15 cellular contexts compared by ENCODE assay signal in genomic region chr19:56109216-56109615, GRCh38. TPM values are rescaled to one million over a fixed set of nuclear protein-coding genes. Genes with fewer than 3 reads are reported as not detected.
DNase-seq lines count a peak whose midpoint lies in the region; ATAC-seq and TF ChIP-seq lines count a peak whose summit lies in the region.
"Had no signal": no experiment of that assay in that cellular context is flagged by ENCODE, and none has a peak within 500 bp of the region (broad histone marks: within the 10 kb centered on the region; RNA-seq: fewer than 3 reads in every experiment).

No MANE protein-coding gene starts in this region.

- H3K4me1 ChIP-seq in DOHH2 (ENCODE audit: control insufficient read depth, low read length) (peaks cover 65% of the 10 kb centered on the region), Panc1 (ENCODE audit: control insufficient read depth, insufficient read depth, low read length) (peaks cover 95% of the 10 kb centered on the region)
- H3K4me1 ChIP-seq: HAP-1 had no signal

- peaks cover 9% of the 10 kb centered on the region for H3K36me3 Mint-ChIP-seq in effector memory CD8-positive, alpha-beta T cell (ENCODE audit: insufficient read depth)

- H3K27me3 ChIP-seq in DOHH2 (ENCODE audit: control insufficient read depth, low read length) (no peaks in the 10 kb centered on the region), Panc1 (ENCODE audit: control insufficient read depth, insufficient read depth, low read length) (no peaks in the 10 kb centered on the region)

- H3K4me2 ChIP-seq in DOHH2 (ENCODE audit: low read length): peak overlapping the region; percentile 30; the same call in 1 of the 2 replicates

- TF ChIP-seq CTCF in DOHH2 (IDR thresholded peaks at IDR 0.05; ENCODE audit: low read depth, low read length, poor library complexity, severe bottlenecking): no peak
- no peak for TF ChIP-seq CTCF in Panc1 (IDR thresholded peaks at IDR 0.05)
- TF ChIP-seq CTCF in fibroblast of pulmonary artery (IDR thresholded peaks at IDR 0.05; ENCODE audit: low read length, missing control alignments): no peak

- peaks cover 7% of the 10 kb centered on the region for H3F3A ChIP-seq in DOHH2 (ENCODE audit: control insufficient read depth, insufficient read depth)

- no peaks in the 10 kb centered on the region for H3K9me3 Mint-ChIP-seq in effector memory CD8-positive, alpha-beta T cell
- H3K9me3 Mint-ChIP-seq: CD14-positive monocyte had no signal

- no peak overlapping the region for H3K27ac ChIP-seq in DOHH2 (ENCODE audit: low read depth, low read length)
- H3K27ac ChIP-seq in Panc1 (ENCODE audit: low read length): peak overlapping the region; percentile 87
- H3K27ac ChIP-seq: parathyroid adenoma had no signal

- ATAC-seq in Panc1 (no peak), GM18498 (IDR thresholded peaks at IDR 0.05; ENCODE audit: unreplicated experiment) (no peak), GM18861 (IDR thresholded peaks at IDR 0.05; ENCODE audit: unreplicated experiment) (no peak)
- ATAC-seq in effector memory CD8-positive, alpha-beta T cell (replicated peaks): no peak

- H3K4me3 ChIP-seq in DOHH2 (ENCODE audit: low read length) (no peak overlapping the region), Panc1 (ENCODE audit: low read depth in 2 of 2, low read length in 2 of 2) (no peak overlapping the region), fibroblast of pulmonary artery (replicated peaks; ENCODE audit: low read depth, low read length) (peak overlapping the region; percentile 21), skeletal muscle cell (ENCODE audit: low read depth, low read length) (no peak overlapping the region)
- H3K4me3 ChIP-seq: HAP-1 had no signal

- no peaks in the 10 kb centered on the region for H3K9me3 ChIP-seq in DOHH2 (ENCODE audit: control insufficient read depth, insufficient read depth, low read length)
- no peaks in the 10 kb centered on the region for H3K9me3 ChIP-seq in Panc1 (ENCODE audit: control insufficient read depth, insufficient read depth, low read depth, low read length)
- H3K9me3 ChIP-seq: HAP-1 had no signal

- in situ Hi-C loops in Panc1 (cut with HindIII; ENCODE audit: low pct_unique_long_range_greater_than_20kb, low sequenced_read_pairs): no loop called here

- peaks cover 44 to 45% of the 10 kb centered on the region in 2 donors for H3K4me1 Mint-ChIP-seq in effector memory CD8-positive, alpha-beta T cell (ENCODE audit: low read depth in 2 of 2)

- BruUV-seq in Panc1 (replicated peaks; lab: Mats Ljungman, UMichigan): no TSS peak

- H4K20me1 ChIP-seq in DOHH2 (ENCODE audit: control insufficient read depth, insufficient read depth, low read depth, low read length): peaks cover 25% of the 10 kb centered on the region; the same call in 1 of the 2 replicates

- DNase-seq in Panc1 (ENCODE audit: low read depth, low spot score) (no peak), fibroblast of pulmonary artery (ENCODE audit: low read depth) (peak; percentile 34), skeletal muscle cell (ENCODE audit: low read depth) (peak; percentile 21), NCI-H69 (lab: John Stamatoyannopoulos, UW) (no peak)
- no peak for DNase-seq in effector memory CD8-positive, alpha-beta T cell
- DNase-seq: KBM-7, kidney, NCI-H1930, T1000 had no signal

- no peaks in the 10 kb centered on the region for H3K9me2 ChIP-seq in DOHH2 (replicated peaks; ENCODE audit: control insufficient read depth, low read length)

- H3K4me3 Mint-ChIP-seq in effector memory CD8-positive, alpha-beta T cell: no peak overlapping the region

- H3K27me3 Mint-ChIP-seq in effector memory CD8-positive, alpha-beta T cell: no peaks in the 10 kb centered on the region

- H3K27ac Mint-ChIP-seq in effector memory CD8-positive, alpha-beta T cell: peak overlapping the region in 1 of 2 donors; percentile 81

- peaks cover 100% of the 10 kb centered on the region for H3K79me2 ChIP-seq in DOHH2 (ENCODE audit: control insufficient read depth, low read length)

- H3K36me3 ChIP-seq in DOHH2 (ENCODE audit: control insufficient read depth, low read length) (peaks cover 9% of the 10 kb centered on the region; the same call in 1 of the 2 replicates), Panc1 (ENCODE audit: control insufficient read depth, insufficient read depth, low read length) (no peaks in the 10 kb centered on the region)

- POLR2A ChIA-PET in Panc1 (lab: Charles Lee): no interaction called here

- CTCF ChIA-PET in Panc1 (lab: Charles Lee): interaction anchor here (0.5 kb wide), 1 partner anchor 95 kb away, joined by 3 read pairs; no protein-coding TSS in a partner anchor

- intact Hi-C loops in Panc1 (cut with micrococcal nuclease; ENCODE audit: unreplicated experiment): no loop called here

RNA-seq across cellular contexts. Expression of gene ZNF787, which starts 11.9 kb away (rescaled TPM):
- 132 TPM for total RNA-seq in Panc1 (2021; ENCODE audit: unreplicated experiment)
- polyA plus RNA-seq in Panc1 (2012; ENCODE audit: insufficient read length): 200 TPM

RNA-seq across cellular contexts. Expression of gene ZNF444, which starts 31.9 kb away (rescaled TPM):
- total RNA-seq in Panc1 (2021; ENCODE audit: unreplicated experiment): 81.5 TPM
- 95.0 TPM for polyA plus RNA-seq in Panc1 (2012; ENCODE audit: insufficient read length)

Comparison
In these comparisons a context has a peak if more than half of its experiments do, and no peak if none do; other contexts are left out.
1. DNase-seq: peak in fibroblast of pulmonary artery (single experiment) and skeletal muscle cell (single experiment); none in Panc1 (single experiment), NCI-H69 (single experiment) and effector memory CD8-positive, alpha-beta T cell (0 of 3).